28 cellular contexts compared by ENCODE assay signal in the genomic region with DNA sequence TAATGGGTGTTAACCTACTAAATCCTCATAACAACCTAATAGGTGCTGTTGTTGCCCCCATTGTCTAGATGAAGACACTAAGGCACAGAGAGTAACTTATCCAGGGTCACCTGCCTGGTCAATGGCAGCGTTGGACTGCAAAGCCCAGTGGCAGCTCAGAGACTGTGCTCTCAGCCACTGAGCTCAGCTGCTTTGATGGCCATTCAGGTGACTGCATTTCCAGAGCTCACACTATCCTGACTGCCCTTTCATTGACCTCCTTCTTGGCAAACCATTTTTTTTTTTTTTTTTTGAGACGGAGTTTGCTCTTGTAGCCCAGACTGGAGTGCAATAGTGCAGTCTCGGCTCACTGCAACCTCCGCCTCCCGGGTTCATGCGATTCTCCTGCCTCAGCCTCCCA.
"Had no signal": no experiment of that assay in that cellular context is flagged by ENCODE, and none has a peak within 500 bp of the region (broad histone marks: within the 10 kb centered on the region; RNA-seq: fewer than 3 reads in every experiment).

No MANE protein-coding gene starts in this region.

- H3K27ac ChIP-seq: epithelial cell of prostate, esophagus squamous epithelium, lower lobe of right lung, sigmoid colon, thyroid gland, upper lobe of left lung, vagina had no signal

- H3K4me1 ChIP-seq: esophagus squamous epithelium, lower lobe of right lung, sigmoid colon, upper lobe of left lung, vagina had no signal

- H3K36me3 ChIP-seq: esophagus squamous epithelium, lower lobe of right lung, sigmoid colon, thyroid gland, upper lobe of left lung, vagina had no signal

- DNase-seq: activated CD4-positive, alpha-beta memory T cell treated with anti-CD3 and anti-CD28 coated beads for 36 hours; activated CD4-positive, alpha-beta T cell treated with anti-CD3 and anti-CD28 coated beads, Interleukin-2, amount 10 ng/mL, durations not matched to agents 24 days and 14 days; activated CD4-positive, CD25-positive, alpha-beta regulatory T cell treated with anti-CD3 and anti-CD28 coated beads, Interleukin-2, amount 50 U/mL, for 72 hours; activated CD8-positive, alpha-beta memory T cell treated with anti-CD3 and anti-CD28 coated beads, Interleukin-2, amount 50 U/mL, for 4 hours; activated gamma-delta T cell; activated naive CD8-positive, alpha-beta T cell treated with anti-CD3 and anti-CD28 coated beads, Interleukin-2, amount 50 U/mL, for 24 hours; activated T-cell treated with anti-CD3 and anti-CD28 coated beads, Interleukin-2, amount 50 U/mL, for 1 hour; dermis blood vessel endothelial cell; effector CD4-positive, alpha-beta T cell; esophagus squamous epithelium; foreskin melanocyte; left colon; lower lobe of right lung; mesenchymal stem cell; sigmoid colon; small intestine; stimulated activated CD4-positive, alpha-beta T cell treated with anti-CD3 and anti-CD28 coated beads, Interleukin-1b, Interleukin-23, amount 100 ng/mL, for 48 hours; stimulated activated CD4-positive, alpha-beta T cell treated with anti-CD3 and anti-CD28 coated beads, Interleukin-4, amount 100 ng/mL, for 4 hours; stimulated activated CD8-positive, alpha-beta memory T cell treated with anti-CD3 and anti-CD28 coated beads, Interleukin-4, amount 100 ng/mL, for 48 hours; stimulated activated naive CD8-positive, alpha-beta T cell treated with anti-CD3 and anti-CD28 coated beads, Interleukin-15, amount 100 ng/mL, for 72 hours; substantia nigra; T-helper 9 cell; thyroid gland; upper lobe of left lung had no signal

- H3K27me3 ChIP-seq: esophagus squamous epithelium, sigmoid colon, thyroid gland, upper lobe of left lung, vagina had no signal

- H3K9me3 ChIP-seq: esophagus squamous epithelium, lower lobe of right lung, sigmoid colon, thyroid gland, upper lobe of left lung, vagina had no signal

- ATAC-seq: activated naive CD8-positive, alpha-beta T cell treated with anti-CD3 and anti-CD28 coated beads, Interleukin-2, amount 50 U/mL, for 24 hours; left colon; lower lobe of right lung; natural killer cell treated with Interleukin-12 subunit alpha and Interleukin-12 subunit beta and Interleukin-15 and Interleukin-18, amount 100 ng/mL, for 72 hours; stimulated activated memory B cell treated with anti-CD40 and anti-IgM and Interleukin-4, amounts not matched to agents 10 μg/mL and 1 μg/mL and 100 μg/mL, for 72 hours; stimulated activated naive CD8-positive, alpha-beta T cell treated with anti-CD3 and anti-CD28 coated beads, Interleukin-15, amount 100 ng/mL, for 72 hours had no signal

- H3K4me3 ChIP-seq: esophagus squamous epithelium, lower lobe of right lung, sigmoid colon, thyroid gland, upper lobe of left lung, vagina had no signal
